Comparison of ENCODE assay signal across 22 cellular contexts in genomic region chr2:15364561-15364960, GRCh38.
DNase-seq lines count a peak whose midpoint lies in the region; FAIRE-seq and TF ChIP-seq lines count a peak whose summit lies in the region.
"Had no signal": no experiment of that assay in that cellular context is flagged by ENCODE, and none has a peak within 500 bp of the region (broad histone marks: within the 10 kb centered on the region; RNA-seq: fewer than 3 reads in every experiment).

No MANE protein-coding gene starts in this region.

- no peak overlapping the region for H3K4me3 Mint-ChIP-seq in dendritic cell treated with granulocyte-macrophage colony-stimulating factor and Interleukin-4, amounts not matched to agents 40 ng/mL and 50 ng/mL, for 4 days
- H3K4me3 Mint-ChIP-seq in endothelial cell (ENCODE audit: unreplicated experiment): no peak overlapping the region
- H3K4me3 Mint-ChIP-seq: CD4-positive, alpha-beta T cell had no signal

- no peak for FAIRE-seq in HTR-8/SVneo (lab: Jason Lieb, UNC)
- FAIRE-seq: A204.1, D721Med, H1 had no signal

- DNase-seq in GM03348 (ENCODE audit: low spot score): peak; percentile 9
- peak; percentile 13 for DNase-seq in NCI-H226
- peak; percentile 52 for DNase-seq in iris pigment epithelial cell (ENCODE audit: low read depth)
- no peak for DNase-seq in LoVo (ENCODE audit: low spot score)
- no peak for DNase-seq in endothelial cell (ENCODE audit: low spot score)
- DNase-seq in HTR-8/SVneo (ENCODE audit: insufficient read length, low spot score): no peak
- DNase-seq: AML-193; CD4-positive, alpha-beta T cell; Karpas-422; NCI-H1092 treated with DMSO at 0.1 percent for 48 hours; NCI-H1436; NCI-H187; NCI-H2081 treated with DMSO at 0.1 percent for 48 hours; NCI-H446 treated with DMSO at 0.1 percent for 48 hours; NCI-H82; NK-92 treated with Interleukin-12 subunit alpha and Interleukin-12 subunit beta, amount 100 ng/mL, for 24 hours; PC-3; SJCRH30 had no signal

- H3K27me3 Mint-ChIP-seq in dendritic cell treated with granulocyte-macrophage colony-stimulating factor and Interleukin-4, amounts not matched to agents 40 ng/mL and 50 ng/mL, for 4 days: no peaks in the 10 kb centered on the region
- H3K27me3 Mint-ChIP-seq in endothelial cell (ENCODE audit: unreplicated experiment): no peaks in the 10 kb centered on the region
- H3K27me3 Mint-ChIP-seq: CD4-positive, alpha-beta T cell had no signal

- H3K4me1 Mint-ChIP-seq in dendritic cell treated with granulocyte-macrophage colony-stimulating factor and Interleukin-4, amounts not matched to agents 40 ng/mL and 50 ng/mL, for 4 days (ENCODE audit: low read depth): peaks cover 11% of the 10 kb centered on the region
- no peaks in the 10 kb centered on the region for H3K4me1 Mint-ChIP-seq in endothelial cell (ENCODE audit: unreplicated experiment)

- intact Hi-C loops in dendritic cell treated with granulocyte-macrophage colony-stimulating factor and Interleukin-4, amounts not matched to agents 40 ng/mL and 50 ng/mL, for 4 days (cut with micrococcal nuclease): no loop called here

- H3K27ac Mint-ChIP-seq in dendritic cell treated with granulocyte-macrophage colony-stimulating factor and Interleukin-4, amounts not matched to agents 40 ng/mL and 50 ng/mL, for 4 days: peak overlapping the region; percentile 72
- no peak overlapping the region for H3K27ac Mint-ChIP-seq in endothelial cell (ENCODE audit: unreplicated experiment)
- H3K27ac Mint-ChIP-seq: CD4-positive, alpha-beta T cell had no signal

- H3K9me3 Mint-ChIP-seq in dendritic cell treated with granulocyte-macrophage colony-stimulating factor and Interleukin-4, amounts not matched to agents 40 ng/mL and 50 ng/mL, for 4 days: no peaks in the 10 kb centered on the region
- no peaks in the 10 kb centered on the region for H3K9me3 Mint-ChIP-seq in endothelial cell (ENCODE audit: unreplicated experiment)
- H3K9me3 Mint-ChIP-seq: CD4-positive, alpha-beta T cell had no signal

- TF ChIP-seq CTCF in endothelial cell (IDR thresholded peaks at IDR 0.05; ENCODE audit: unreplicated experiment): no peak

- peaks cover 45% of the 10 kb centered on the region for H3K36me3 Mint-ChIP-seq in dendritic cell treated with granulocyte-macrophage colony-stimulating factor and Interleukin-4, amounts not matched to agents 40 ng/mL and 50 ng/mL, for 4 days (ENCODE audit: low read depth)
- peaks cover 17% of the 10 kb centered on the region for H3K36me3 Mint-ChIP-seq in endothelial cell (ENCODE audit: low read depth, unreplicated experiment)

Comparison
In these comparisons a context has a peak if more than half of its experiments do, and no peak if none do; other contexts are left out.
1. DNase-seq: peak in GM03348 (single experiment), NCI-H226 (single experiment) and iris pigment epithelial cell (single experiment); none in LoVo (single experiment), endothelial cell (single experiment) and HTR-8/SVneo (single experiment).